In genomic region chr6:1316482-1317220, GRCh38 we compare ENCODE assay signal across 9 cellular contexts. TPM values are rescaled to one million over a fixed set of nuclear protein-coding genes. Genes with fewer than 3 reads are reported as not detected.
DNase-seq lines count a peak whose midpoint lies in the region; ATAC-seq and TF ChIP-seq lines count a peak whose summit lies in the region.
"Had no signal": no experiment of that assay in that cellular context is flagged by ENCODE, and none has a peak within 500 bp of the region (broad histone marks: within the 10 kb centered on the region; RNA-seq: fewer than 3 reads in every experiment).

No MANE protein-coding gene starts in this region.

- H3K9me3 ChIP-seq in CD4-positive, alpha-beta T cell (ENCODE audit: control insufficient read depth, low read length), result no peaks in the 10 kb centered on the region
- no peaks in the 10 kb centered on the region for H3K9me3 ChIP-seq in effector memory CD4-positive, alpha-beta T cell (ENCODE audit: control insufficient read depth, low read length)
- H3K9me3 ChIP-seq in osteoblast (ENCODE audit: low read depth, low read length), result no peaks in the 10 kb centered on the region

- no peaks in the 10 kb centered on the region for H3K79me2 ChIP-seq in osteoblast (ENCODE audit: insufficient read depth, low read length)

- no peak overlapping the region for H3K27ac ChIP-seq in CD4-positive, alpha-beta T cell (ENCODE audit: low read depth, low read length)
- H3K27ac ChIP-seq in effector memory CD4-positive, alpha-beta T cell (ENCODE audit: insufficient read depth, low read length, poor library complexity, severe bottlenecking), result no peak overlapping the region
- no peak overlapping the region for H3K27ac ChIP-seq in osteoblast (ENCODE audit: low read depth, low read length)

- CTCF ChIA-PET in CD4-positive, alpha-beta T cell (lab: Charles Lee), result no interaction called here

- H3K4me3 Mint-ChIP-seq in CD4-positive, alpha-beta T cell, result peak overlapping the region; percentile 15

- no peak overlapping the region for H3K27ac Mint-ChIP-seq in CD4-positive, alpha-beta T cell

- no peak for TF ChIP-seq CTCF in CD4-positive, alpha-beta T cell (IDR thresholded peaks at IDR 0.05)
- TF ChIP-seq CTCF in osteoblast (IDR thresholded peaks at IDR 0.05; ENCODE audit: extremely low read depth, low read depth, low read length), result no peak

- H3K27me3 ChIP-seq in CD4-positive, alpha-beta T cell (ENCODE audit: control insufficient read depth, insufficient read depth, low read length), result peaks cover 33% of the 10 kb centered on the region
- H3K27me3 ChIP-seq in effector memory CD4-positive, alpha-beta T cell (replicated peaks; ENCODE audit: control insufficient read depth, insufficient read depth, low read length, poor library complexity, severe bottlenecking), result peaks cover 7% of the 10 kb centered on the region
- peaks cover 40% of the 10 kb centered on the region for H3K27me3 ChIP-seq in osteoblast (ENCODE audit: insufficient read depth, low read length)

- POLR2A ChIA-PET in CD4-positive, alpha-beta T cell (lab: Charles Lee), result no interaction called here

- intact Hi-C loops in CD4-positive, alpha-beta T cell (cut with DNase I, micrococcal nuclease), result no loop called here

- peak overlapping the region; percentile 84 for H3K4me2 ChIP-seq in osteoblast (ENCODE audit: insufficient read depth, low read length)

- H3K36me3 Mint-ChIP-seq in CD4-positive, alpha-beta T cell (ENCODE audit: low read depth), result no peaks in the 10 kb centered on the region

- H3K36me3 ChIP-seq in effector memory CD4-positive, alpha-beta T cell (ENCODE audit: control insufficient read depth, insufficient read depth, low read length), result no peaks in the 10 kb centered on the region
- no peaks in the 10 kb centered on the region for H3K36me3 ChIP-seq in osteoblast (ENCODE audit: insufficient read depth, low read length)

- no peak for ATAC-seq in CD4-positive, alpha-beta T cell (ENCODE audit: poor library complexity)

- H4K20me1 ChIP-seq in osteoblast (ENCODE audit: insufficient read depth, low read length), result no peaks in the 10 kb centered on the region

- DNase-seq in CD4-positive, alpha-beta T cell, result no peak
- DNase-seq in M059J (ENCODE audit: low read depth) (peak; percentile 66), osteoblast (ENCODE audit: insufficient read length, low spot score, missing footprints) (peak; percentile 88), GM19240 (ENCODE audit: insufficient read length, low spot score) (no peak), SW 1271 (lab: John Stamatoyannopoulos, UW) (no peak), SKM-1 (lab: John Stamatoyannopoulos, UW; ENCODE audit: unreplicated experiment) (no peak), NCI-H446 (lab: John Stamatoyannopoulos, UW) (no peak)
- DNase-seq in effector memory CD4-positive, alpha-beta T cell, result no peak

- H2AFZ ChIP-seq in osteoblast (ENCODE audit: low read length), result peak overlapping the region; percentile 76

- peak overlapping the region; percentile 39 for H3K4me3 ChIP-seq in effector memory CD4-positive, alpha-beta T cell (ENCODE audit: insufficient read depth, low read depth, low read length, poor library complexity, severe bottlenecking)
- H3K4me3 ChIP-seq in osteoblast (ENCODE audit: insufficient read depth, low read length), result peak overlapping the region; percentile 71

- H3K9me3 Mint-ChIP-seq in CD4-positive, alpha-beta T cell, result no peaks in the 10 kb centered on the region

- H3K4me1 Mint-ChIP-seq in CD4-positive, alpha-beta T cell (ENCODE audit: low read depth), result peaks cover 22% of the 10 kb centered on the region

- peaks cover under 1% of the 10 kb centered on the region for H3K4me1 ChIP-seq in effector memory CD4-positive, alpha-beta T cell (ENCODE audit: control insufficient read depth, insufficient read depth, low read length, poor library complexity, severe bottlenecking)
- H3K4me1 ChIP-seq in osteoblast (ENCODE audit: insufficient read depth, low read length), result no peaks in the 10 kb centered on the region

- H3K27me3 Mint-ChIP-seq in CD4-positive, alpha-beta T cell, result peaks cover 41% of the 10 kb centered on the region

RNA-seq across cellular contexts. Expression of gene FOXQ1, which starts 4.8 kb away (rescaled TPM):
- not detected for total RNA-seq in CD4-positive, alpha-beta T cell
- not detected in 2 replicates for total RNA-seq in M059J (2014; rRNA removed; shearing (Covaris generic))
- 0.59 and 2.5 TPM in 2 replicates for total RNA-seq in osteoblast
- total RNA-seq: HT1080 had no signal

Comparison
In these comparisons a context has a peak if more than half of its experiments do, and no peak if none do; other contexts are left out.
1. DNase-seq: peak in M059J (single experiment) and osteoblast (single experiment); none in CD4-positive, alpha-beta T cell (0 of 10), effector memory CD4-positive, alpha-beta T cell (0 of 3), GM19240 (single experiment), SW 1271 (0 of 2), SKM-1 (single experiment) and NCI-H446 (0 of 2).